Comparison of ENCODE assay signal across 27 cellular contexts in the genomic region with DNA sequence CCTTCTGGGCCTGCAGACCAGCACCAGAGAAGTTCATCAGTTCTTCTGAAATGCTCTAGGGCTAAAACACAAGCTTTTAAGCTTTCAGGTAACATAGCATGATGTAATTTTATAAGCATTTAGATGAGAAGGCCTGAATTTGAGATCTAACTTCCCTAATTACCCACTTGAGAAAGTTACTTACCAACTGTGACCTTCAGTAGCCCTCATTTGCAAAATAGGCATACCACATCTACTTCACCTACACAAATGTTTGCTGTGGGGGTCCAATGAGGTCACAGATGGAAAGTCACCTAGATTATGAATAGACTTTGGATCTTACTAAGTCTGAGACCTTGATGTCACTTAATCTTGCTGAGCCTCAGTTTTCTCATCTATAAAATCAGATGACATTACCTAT.
"Had no signal": no experiment of that assay in that cellular context is flagged by ENCODE, and none has a peak within 500 bp of the region (broad histone marks: within the 10 kb centered on the region; RNA-seq: fewer than 3 reads in every experiment).

No MANE protein-coding gene starts in this region.

- H3K27ac Mint-ChIP-seq: naive thymus-derived CD8-positive, alpha-beta T cell; nephron had no signal

- H3K27me3 Mint-ChIP-seq: naive thymus-derived CD8-positive, alpha-beta T cell had no signal

- H3K4me3 ChIP-seq: left ventricle myocardium inferior, lung, mucosa of descending colon, pancreas, prostate gland, skin epidermis, stomach, testis, thyroid gland, transverse colon, upper lobe of left lung, vagina had no signal

- H3K9me3 Mint-ChIP-seq: naive thymus-derived CD8-positive, alpha-beta T cell; nephron; neural crest cell had no signal

- H3K27me3 ChIP-seq: pancreas, stomach, testis, thyroid gland, transverse colon, upper lobe of left lung, vagina had no signal

- H3K9me3 ChIP-seq: left ventricle myocardium inferior, mucosa of descending colon, pancreas, prostate gland, stomach, testis, thyroid gland, transverse colon, upper lobe of left lung, vagina had no signal

- ATAC-seq: naive thymus-derived CD8-positive, alpha-beta T cell; right cardiac atrium; sciatic nerve had no signal

- H3K4me1 Mint-ChIP-seq: neural crest cell had no signal

- H3K4me1 ChIP-seq: testis, upper lobe of left lung had no signal

- H3K4me3 Mint-ChIP-seq: naive thymus-derived CD8-positive, alpha-beta T cell; nephron; neural crest cell had no signal

- DNase-seq: islet precursor cell; left ventricle myocardium inferior; midbrain; mucosa of descending colon; naive thymus-derived CD8-positive, alpha-beta T cell; nucleus accumbens; pancreas; posterior cingulate gyrus; retina; right cardiac atrium; stimulated activated CD4-positive, alpha-beta T cell treated with anti-CD3 and anti-CD28 coated beads, Interleukin-12 subunit alpha, Interleukin-12 subunit beta, amount 100 ng/mL, for 4 hours; stimulated activated CD4-positive, alpha-beta T cell treated with anti-CD3 and anti-CD28 coated beads, Interleukin-15, amount 100 ng/mL, for 24 hours; stimulated activated CD4-positive, alpha-beta T cell treated with anti-CD3 and anti-CD28 coated beads, Interleukin-2, amount 100 ng/mL, for 24 hours; stimulated activated CD4-positive, alpha-beta T cell treated with anti-CD3 and anti-CD28 coated beads, Interleukin-4, amount 100 ng/mL, for 1 hour; stimulated activated naive CD4-positive, alpha-beta T cell; stomach; testis; transverse colon; upper lobe of left lung had no signal

- H3K36me3 ChIP-seq: prostate gland had no signal

- H3K27ac ChIP-seq: left ventricle myocardium inferior, stomach, testis, transverse colon, upper lobe of left lung, vagina had no signal
